ENCODE assay signal across 1 cellular context in genomic region chr15:89334510-89335288, GRCh38.
A peak's percentile ranks its signal among the peaks of the same experiment; 100 is the strongest.
TF ChIP-seq lines count a peak whose summit lies in the region.

Gene POLG (minus strand): TSS chr15:89334824. CDS start chr15:89333754, 1,070 bp downstream.

TF ChIP-seq in K562, 482 proteins besides CTCF, POLR2A, EP300 and RAD21 (continued from another document and continues in another):
- TF ChIP-seq ATF6 (CRISPR knock-in tag; IDR thresholded peaks at IDR 0.05): peak; percentile 91
- no peak for TF ChIP-seq JUNB (CRISPR knock-in tag; conservative IDR thresholded peaks at IDR 0.05)
- TF ChIP-seq BCOR (IDR thresholded peaks at IDR 0.05): peak; percentile 75
- TF ChIP-seq GTF3C2 (IDR thresholded peaks at IDR 0.05; ENCODE audit: borderline replicate concordance, extremely low read depth, insufficient read length): peak; percentile 96
- no peak for TF ChIP-seq KDM1A (IDR thresholded peaks at IDR 0.05)
- TF ChIP-seq TAF7 (tag; IDR thresholded peaks at IDR 0.05): peak; percentile 82
- TF ChIP-seq MXI1 (IDR thresholded peaks at IDR 0.05; ENCODE audit: low read depth, low read length): no peak; the same call in none of the 2 replicates
- TF ChIP-seq RBM17 (IDR thresholded peaks at IDR 0.05; ENCODE audit: borderline replicate concordance, low read depth, low read length): no peak
- peak; percentile 84 for TF ChIP-seq BRF1 (IDR thresholded peaks at IDR 0.05; ENCODE audit: borderline replicate concordance, extremely low read depth, insufficient read length)
- no peak for TF ChIP-seq NFE2L1 (tag; IDR thresholded peaks at IDR 0.05; ENCODE audit: borderline replicate concordance, low read depth)
- no peak for TF ChIP-seq PYGO2 (tag; IDR thresholded peaks at IDR 0.05)
- TF ChIP-seq CAMTA2 (CRISPR knock-in tag; conservative IDR thresholded peaks at IDR 0.05): no peak
- TF ChIP-seq, protein P1, sequence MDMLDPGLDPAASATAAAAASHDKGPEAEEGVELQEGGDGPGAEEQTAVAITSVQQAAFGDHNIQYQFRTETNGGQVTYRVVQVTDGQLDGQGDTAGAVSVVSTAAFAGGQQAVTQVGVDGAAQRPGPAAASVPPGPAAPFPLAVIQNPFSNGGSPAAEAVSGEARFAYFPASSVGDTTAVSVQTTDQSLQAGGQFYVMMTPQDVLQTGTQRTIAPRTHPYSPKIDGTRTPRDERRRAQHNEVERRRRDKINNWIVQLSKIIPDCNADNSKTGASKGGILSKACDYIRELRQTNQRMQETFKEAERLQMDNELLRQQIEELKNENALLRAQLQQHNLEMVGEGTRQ (CRISPR knock-in tag; IDR thresholded peaks at IDR 0.05): no peak; the same call in 1 of the 2 replicates
- TF ChIP-seq KLF10 (CRISPR knock-in tag; IDR thresholded peaks at IDR 0.05): no peak
- peak; percentile 44 for TF ChIP-seq E2F3 (CRISPR knock-in tag; IDR thresholded peaks at IDR 0.05)
- TF ChIP-seq POLR2H (tag; IDR thresholded peaks at IDR 0.05; ENCODE audit: low read depth): peak; percentile 100
- TF ChIP-seq HDAC1 (IDR thresholded peaks at IDR 0.05): peak; percentile 63 to 88
- no peak for TF ChIP-seq XRCC3 (IDR thresholded peaks at IDR 0.05)
- TF ChIP-seq NR3C1 (CRISPR knock-in tag; IDR thresholded peaks at IDR 0.05): no peak
- TF ChIP-seq ZBTB17 (CRISPR knock-in tag; IDR thresholded peaks at IDR 0.05): peak; percentile 45; the same call in 1 of the 2 replicates
- peak; percentile 53; the same call in 1 of the 2 replicates for TF ChIP-seq DPF2 (IDR thresholded peaks at IDR 0.05)
- TF ChIP-seq IFI16 (CRISPR knock-in tag; IDR thresholded peaks at IDR 0.05): no peak
- no peak for TF ChIP-seq ZNF77 (CRISPR knock-in tag; IDR thresholded peaks at IDR 0.05)
- 0 out of 2 replicates have a peak, but pooled peaks have one; percentile 37 for TF ChIP-seq ZNF589 (CRISPR knock-in tag; IDR thresholded peaks at IDR 0.05; ENCODE audit: low read depth)
- TF ChIP-seq ERF (CRISPR knock-in tag; IDR thresholded peaks at IDR 0.05): peak; percentile 66
- no peak for TF ChIP-seq SRSF9 (IDR thresholded peaks at IDR 0.05; ENCODE audit: borderline replicate concordance, low read depth, low read length)
- peak; percentile 64 for TF ChIP-seq XRCC5 (IDR thresholded peaks at IDR 0.05; ENCODE audit: low read depth, low read length)
- TF ChIP-seq IRF9 (tag; IDR thresholded peaks at IDR 0.05): no peak
- no peak for TF ChIP-seq RUNX1 (IDR thresholded peaks at IDR 0.05; ENCODE audit: low read depth)
- no peak for TF ChIP-seq ZNF696 (CRISPR knock-in tag; conservative IDR thresholded peaks at IDR 0.05)
- no peak for TF ChIP-seq ZEB2 (IDR thresholded peaks at IDR 0.05)
- TF ChIP-seq FUS (optimal IDR thresholded peaks at IDR 0.05; ENCODE audit: low read depth, low read length): peak; percentile 72
- TF ChIP-seq RCOR1 (IDR thresholded peaks at IDR 0.05; ENCODE audit: borderline replicate concordance in 1 of 2, low read depth in 2 of 2, low read length in 2 of 2): peak; percentile 74 to 79
- TF ChIP-seq CSDE1 (IDR thresholded peaks at IDR 0.05): peak in 1 of 2 experiments; percentile 79; a peak in 2 of 4 replicates
- TF ChIP-seq ZNF133 (CRISPR knock-in tag; IDR thresholded peaks at IDR 0.05): 0 out of 2 replicates have a peak, but pooled peaks have one; percentile 33
- peak; percentile 85 for TF ChIP-seq ZSCAN29 (IDR thresholded peaks at IDR 0.05)
- TF ChIP-seq, protein P2, sequence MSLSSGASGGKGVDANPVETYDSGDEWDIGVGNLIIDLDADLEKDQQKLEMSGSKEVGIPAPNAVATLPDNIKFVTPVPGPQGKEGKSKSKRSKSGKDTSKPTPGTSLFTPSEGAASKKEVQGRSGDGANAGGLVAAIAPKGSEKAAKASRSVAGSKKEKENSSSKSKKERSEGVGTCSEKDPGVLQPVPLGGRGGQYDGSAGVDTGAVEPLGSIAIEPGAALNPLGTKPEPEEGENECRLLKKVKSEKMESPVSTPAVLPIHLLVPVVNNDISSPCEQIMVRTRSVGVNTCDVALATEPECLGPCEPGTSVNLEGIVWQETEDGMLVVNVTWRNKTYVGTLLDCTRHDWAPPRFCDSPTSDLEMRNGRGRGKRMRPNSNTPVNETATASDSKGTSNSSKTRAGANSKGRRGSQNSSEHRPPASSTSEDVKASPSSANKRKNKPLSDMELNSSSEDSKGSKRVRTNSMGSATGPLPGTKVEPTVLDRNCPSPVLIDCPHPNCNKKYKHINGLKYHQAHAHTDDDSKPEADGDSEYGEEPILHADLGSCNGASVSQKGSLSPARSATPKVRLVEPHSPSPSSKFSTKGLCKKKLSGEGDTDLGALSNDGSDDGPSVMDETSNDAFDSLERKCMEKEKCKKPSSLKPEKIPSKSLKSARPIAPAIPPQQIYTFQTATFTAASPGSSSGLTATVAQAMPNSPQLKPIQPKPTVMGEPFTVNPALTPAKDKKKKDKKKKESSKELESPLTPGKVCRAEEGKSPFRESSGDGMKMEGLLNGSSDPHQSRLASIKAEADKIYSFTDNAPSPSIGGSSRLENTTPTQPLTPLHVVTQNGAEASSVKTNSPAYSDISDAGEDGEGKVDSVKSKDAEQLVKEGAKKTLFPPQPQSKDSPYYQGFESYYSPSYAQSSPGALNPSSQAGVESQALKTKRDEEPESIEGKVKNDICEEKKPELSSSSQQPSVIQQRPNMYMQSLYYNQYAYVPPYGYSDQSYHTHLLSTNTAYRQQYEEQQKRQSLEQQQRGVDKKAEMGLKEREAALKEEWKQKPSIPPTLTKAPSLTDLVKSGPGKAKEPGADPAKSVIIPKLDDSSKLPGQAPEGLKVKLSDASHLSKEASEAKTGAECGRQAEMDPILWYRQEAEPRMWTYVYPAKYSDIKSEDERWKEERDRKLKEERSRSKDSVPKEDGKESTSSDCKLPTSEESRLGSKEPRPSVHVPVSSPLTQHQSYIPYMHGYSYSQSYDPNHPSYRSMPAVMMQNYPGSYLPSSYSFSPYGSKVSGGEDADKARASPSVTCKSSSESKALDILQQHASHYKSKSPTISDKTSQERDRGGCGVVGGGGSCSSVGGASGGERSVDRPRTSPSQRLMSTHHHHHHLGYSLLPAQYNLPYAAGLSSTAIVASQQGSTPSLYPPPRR (CRISPR knock-in tag; IDR thresholded peaks at IDR 0.05; ENCODE audit: borderline replicate concordance): no peak
- peak; percentile 96 for TF ChIP-seq NEUROD1 (IDR thresholded peaks at IDR 0.05; ENCODE audit: borderline replicate concordance, low read depth, low read length, partially characterized antibody)
- peak; percentile 87 for TF ChIP-seq MYC (IDR thresholded peaks at IDR 0.05; ENCODE audit: low read depth, low read length)
- peak; percentile 76; the same call in 1 of the 2 replicates for TF ChIP-seq MYC (CRISPR knock-in tag; IDR thresholded peaks at IDR 0.05; ENCODE audit: borderline replicate concordance, low read depth)
- peak; percentile 70 for TF ChIP-seq GATAD2B (IDR thresholded peaks at IDR 0.05; ENCODE audit: borderline replicate concordance)
- TF ChIP-seq, protein P3, sequence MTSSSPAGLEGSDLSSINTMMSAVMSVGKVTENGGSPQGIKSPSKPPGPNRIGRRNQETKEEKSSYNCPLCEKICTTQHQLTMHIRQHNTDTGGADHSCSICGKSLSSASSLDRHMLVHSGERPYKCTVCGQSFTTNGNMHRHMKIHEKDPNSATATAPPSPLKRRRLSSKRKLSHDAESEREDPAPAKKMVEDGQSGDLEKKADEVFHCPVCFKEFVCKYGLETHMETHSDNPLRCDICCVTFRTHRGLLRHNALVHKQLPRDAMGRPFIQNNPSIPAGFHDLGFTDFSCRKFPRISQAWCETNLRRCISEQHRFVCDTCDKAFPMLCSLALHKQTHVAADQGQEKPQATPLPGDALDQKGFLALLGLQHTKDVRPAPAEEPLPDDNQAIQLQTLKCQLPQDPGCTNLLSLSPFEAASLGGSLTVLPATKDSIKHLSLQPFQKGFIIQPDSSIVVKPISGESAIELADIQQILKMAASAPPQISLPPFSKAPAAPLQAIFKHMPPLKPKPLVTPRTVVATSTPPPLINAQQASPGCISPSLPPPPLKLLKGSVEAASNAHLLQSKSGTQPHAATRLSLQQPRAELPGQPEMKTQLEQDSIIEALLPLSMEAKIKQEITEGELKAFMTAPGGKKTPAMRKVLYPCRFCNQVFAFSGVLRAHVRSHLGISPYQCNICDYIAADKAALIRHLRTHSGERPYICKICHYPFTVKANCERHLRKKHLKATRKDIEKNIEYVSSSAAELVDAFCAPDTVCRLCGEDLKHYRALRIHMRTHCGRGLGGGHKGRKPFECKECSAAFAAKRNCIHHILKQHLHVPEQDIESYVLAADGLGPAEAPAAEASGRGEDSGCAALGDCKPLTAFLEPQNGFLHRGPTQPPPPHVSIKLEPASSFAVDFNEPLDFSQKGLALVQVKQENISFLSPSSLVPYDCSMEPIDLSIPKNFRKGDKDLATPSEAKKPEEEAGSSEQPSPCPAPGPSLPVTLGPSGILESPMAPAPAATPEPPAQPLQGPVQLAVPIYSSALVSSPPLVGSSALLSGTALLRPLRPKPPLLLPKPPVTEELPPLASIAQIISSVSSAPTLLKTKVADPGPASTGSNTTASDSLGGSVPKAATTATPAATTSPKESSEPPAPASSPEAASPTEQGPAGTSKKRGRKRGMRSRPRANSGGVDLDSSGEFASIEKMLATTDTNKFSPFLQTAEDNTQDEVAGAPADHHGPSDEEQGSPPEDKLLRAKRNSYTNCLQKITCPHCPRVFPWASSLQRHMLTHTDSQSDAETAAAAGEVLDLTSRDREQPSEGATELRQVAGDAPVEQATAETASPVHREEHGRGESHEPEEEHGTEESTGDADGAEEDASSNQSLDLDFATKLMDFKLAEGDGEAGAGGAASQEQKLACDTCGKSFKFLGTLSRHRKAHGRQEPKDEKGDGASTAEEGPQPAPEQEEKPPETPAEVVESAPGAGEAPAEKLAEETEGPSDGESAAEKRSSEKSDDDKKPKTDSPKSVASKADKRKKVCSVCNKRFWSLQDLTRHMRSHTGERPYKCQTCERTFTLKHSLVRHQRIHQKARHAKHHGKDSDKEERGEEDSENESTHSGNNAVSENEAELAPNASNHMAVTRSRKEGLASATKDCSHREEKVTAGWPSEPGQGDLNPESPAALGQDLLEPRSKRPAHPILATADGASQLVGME (CRISPR knock-in tag; IDR thresholded peaks at IDR 0.05): no peak; the same call in 1 of the 2 replicates
- TF ChIP-seq SMARCB1 (IDR thresholded peaks at IDR 0.05; ENCODE audit: insufficient read length, low read depth): no peak
- TF ChIP-seq ZNF184 (CRISPR knock-in tag; IDR thresholded peaks at IDR 0.05): no peak
- TF ChIP-seq, protein P4, sequence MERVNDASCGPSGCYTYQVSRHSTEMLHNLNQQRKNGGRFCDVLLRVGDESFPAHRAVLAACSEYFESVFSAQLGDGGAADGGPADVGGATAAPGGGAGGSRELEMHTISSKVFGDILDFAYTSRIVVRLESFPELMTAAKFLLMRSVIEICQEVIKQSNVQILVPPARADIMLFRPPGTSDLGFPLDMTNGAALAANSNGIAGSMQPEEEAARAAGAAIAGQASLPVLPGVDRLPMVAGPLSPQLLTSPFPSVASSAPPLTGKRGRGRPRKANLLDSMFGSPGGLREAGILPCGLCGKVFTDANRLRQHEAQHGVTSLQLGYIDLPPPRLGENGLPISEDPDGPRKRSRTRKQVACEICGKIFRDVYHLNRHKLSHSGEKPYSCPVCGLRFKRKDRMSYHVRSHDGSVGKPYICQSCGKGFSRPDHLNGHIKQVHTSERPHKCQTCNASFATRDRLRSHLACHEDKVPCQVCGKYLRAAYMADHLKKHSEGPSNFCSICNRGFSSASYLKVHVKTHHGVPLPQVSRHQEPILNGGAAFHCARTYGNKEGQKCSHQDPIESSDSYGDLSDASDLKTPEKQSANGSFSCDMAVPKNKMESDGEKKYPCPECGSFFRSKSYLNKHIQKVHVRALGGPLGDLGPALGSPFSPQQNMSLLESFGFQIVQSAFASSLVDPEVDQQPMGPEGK (CRISPR knock-in tag; IDR thresholded peaks at IDR 0.05; ENCODE audit: borderline replicate concordance): no peak
- TF ChIP-seq ZNF76 (CRISPR knock-in tag; IDR thresholded peaks at IDR 0.05; ENCODE audit: borderline replicate concordance): no peak
- TF ChIP-seq ZNF239 (CRISPR knock-in tag; IDR thresholded peaks at IDR 0.05): peak; percentile 14; the same call in 1 of the 2 replicates
